ENCODE assay signal across 1 cellular context in genomic region chr12:132517740-132518100, GRCh38.
TF ChIP-seq lines count a peak whose summit lies in the region.

No MANE protein-coding gene starts in this region.

TF ChIP-seq in HepG2, 621 proteins besides CTCF, POLR2A, EP300 and RAD21 (continued from another document):
- no peak for TF ChIP-seq TFDP2 (CRISPR knock-in tag; IDR thresholded peaks at IDR 0.05)
- TF ChIP-seq ZNF451 (CRISPR knock-in tag; IDR thresholded peaks at IDR 0.05) = 0 out of 2 replicates have a peak, but pooled peaks have one; percentile 5
- TF ChIP-seq SUZ12 (IDR thresholded peaks at IDR 0.05; ENCODE audit: low read depth, low read length) = no peak
- no peak for TF ChIP-seq ZNF343 (CRISPR knock-in tag; IDR thresholded peaks at IDR 0.05)
- TF ChIP-seq HNRNPL (IDR thresholded peaks at IDR 0.05; ENCODE audit: low read depth, low read length) = peak; percentile 25; the same call in 1 of the 2 replicates
- 0 out of 2 replicates have a peak, but pooled peaks have one; percentile 28 for TF ChIP-seq ATF5 (CRISPR knock-in tag; IDR thresholded peaks at IDR 0.05; ENCODE audit: low read depth)
- TF ChIP-seq ZNF329 (CRISPR knock-in tag; IDR thresholded peaks at IDR 0.05; ENCODE audit: low read depth) = no peak
- peak; percentile 7; the same call in 1 of the 2 replicates for TF ChIP-seq ZNF687 (CRISPR knock-in tag; IDR thresholded peaks at IDR 0.05)
- 0 out of 2 replicates have a peak, but pooled peaks have one; percentile 47 for TF ChIP-seq ZNF570 (CRISPR knock-in tag; IDR thresholded peaks at IDR 0.05; ENCODE audit: borderline replicate concordance)
- TF ChIP-seq ZBTB33 (CRISPR knock-in tag; IDR thresholded peaks at IDR 0.05) = 0 out of 2 replicates have a peak, but pooled peaks have one; percentile 35
- TF ChIP-seq ATF3 (CRISPR knock-in tag; IDR thresholded peaks at IDR 0.05) = no peak
- peak; percentile 20; the same call in 1 of the 2 replicates for TF ChIP-seq ZFP91 (CRISPR knock-in tag; IDR thresholded peaks at IDR 0.05; ENCODE audit: borderline replicate concordance)
- TF ChIP-seq ZNF318 (CRISPR knock-in tag; IDR thresholded peaks at IDR 0.05) = peak; percentile 8; the same call in 1 of the 2 replicates
- no peak for TF ChIP-seq GABPA (IDR thresholded peaks at IDR 0.05; ENCODE audit: low read depth, low read length)
- no peak for TF ChIP-seq GABPA (CRISPR knock-in tag; IDR thresholded peaks at IDR 0.05; ENCODE audit: low read depth)
- TF ChIP-seq PHB2 (IDR thresholded peaks at IDR 0.05; ENCODE audit: partially characterized antibody) = no peak
- peak; percentile 68; the same call in 1 of the 2 replicates for TF ChIP-seq HES4 (CRISPR knock-in tag; IDR thresholded peaks at IDR 0.05; ENCODE audit: borderline replicate concordance)
- no peak for TF ChIP-seq KLF13 (CRISPR knock-in tag; IDR thresholded peaks at IDR 0.05)
